In genomic region chr10:43339136-43339535, GRCh38 we compare ENCODE assay signal across 20 cellular contexts. TPM values are rescaled to one million over a fixed set of nuclear protein-coding genes. Genes with fewer than 3 reads are reported as not detected.
DNase-seq lines count a peak whose midpoint lies in the region; ATAC-seq and TF ChIP-seq lines count a peak whose summit lies in the region.
"Had no signal": no experiment of that assay in that cellular context is flagged by ENCODE, and none has a peak within 500 bp of the region (broad histone marks: within the 10 kb centered on the region; RNA-seq: fewer than 3 reads in every experiment).

No MANE protein-coding gene starts in this region.

- no peak overlapping the region for H3K4me3 Mint-ChIP-seq in CD4-positive, CD25-positive, alpha-beta regulatory T cell

- TF ChIP-seq RAD21 in HCT116 (IDR thresholded peaks at IDR 0.05; ENCODE audit: low read depth), result no peak

- H3K4me1 Mint-ChIP-seq in CD4-positive, CD25-positive, alpha-beta regulatory T cell, result peaks cover 0 to 18% (median 3%) of the 10 kb centered on the region in 4 donors

- H3K79me1 ChIP-seq in neuronal stem cell (ENCODE audit: low read depth, low read length), result no peaks in the 10 kb centered on the region

- H3K27ac ChIP-seq in CD4-positive, CD25-positive, alpha-beta regulatory T cell (ENCODE audit: insufficient read depth, low read length, poor library complexity, severe bottlenecking), result no peak overlapping the region
- no peak overlapping the region for H3K27ac ChIP-seq in HCT116 (ENCODE audit: low read depth, low read length)
- H3K27ac ChIP-seq in fibroblast of lung (ENCODE audit: insufficient read depth, low read length), result no peak overlapping the region
- no peak overlapping the region for H3K27ac ChIP-seq in neuronal stem cell (replicated peaks; ENCODE audit: low read length)
- no peak overlapping the region for H3K27ac ChIP-seq in psoas muscle
- peak overlapping the region in 1 of 59 donors; percentile 10 for H3K27ac ChIP-seq in dorsolateral prefrontal cortex
- H3K27ac ChIP-seq: C4-2B had no signal

- POLR2A ChIA-PET in HCT116 (lab: Charles Lee), result no interaction called here

- H3K18ac ChIP-seq in neuronal stem cell (ENCODE audit: low read length), result peak overlapping the region; percentile 67

- WGBS in neuronal stem cell (ENCODE audit: extremely low coverage in 2 of 2, insufficient read length in 2 of 2, insufficient replicate concordance in 1 of 2), 2 donors, result no CpG with 5 or more reads among the region's 11 CpGs
- WGBS in psoas muscle, 3 donors, result 48 to 52% (median 50%) methylated on average over 11 of the region's 11 CpGs

- H2AK5ac ChIP-seq in neuronal stem cell (ENCODE audit: low read depth, low read length), result peak overlapping the region; percentile 91

- peaks cover 0 to 1% (median 0%) of the 10 kb centered on the region in 7 donors for H3K9me3 Mint-ChIP-seq in CD4-positive, CD25-positive, alpha-beta regulatory T cell

- H3K36me3 ChIP-seq in CD4-positive, CD25-positive, alpha-beta regulatory T cell (ENCODE audit: control insufficient read depth, insufficient read depth, low read length), result no peaks in the 10 kb centered on the region
- H3K36me3 ChIP-seq in HCT116 (ENCODE audit: control insufficient read depth in 1 of 2, insufficient read depth in 2 of 2, low read length in 2 of 2) (no peaks in the 10 kb centered on the region), fibroblast of lung (ENCODE audit: control insufficient read depth, insufficient read depth, low read length) (no peaks in the 10 kb centered on the region), neuronal stem cell (replicated peaks in 1 of 2; ENCODE audit: control insufficient read depth in 2 of 2, insufficient read depth in 2 of 2, low read length in 2 of 2) (no peaks in the 10 kb centered on the region), psoas muscle (ENCODE audit: insufficient read depth in 1 of 2, low read depth in 1 of 2) (no peaks in the 10 kb centered on the region)

- H2AFZ ChIP-seq in HCT116 (ENCODE audit: low read depth, low read length, poor library complexity, severe bottlenecking) (no peak overlapping the region), fibroblast of lung (ENCODE audit: low read length) (peak overlapping the region; percentile 26), neuronal stem cell (ENCODE audit: low read length) (no peak overlapping the region)

- H2BK120ac ChIP-seq in neuronal stem cell (ENCODE audit: low read depth, low read length), result no peak overlapping the region

- RAD21 ChIA-PET in HCT116 (lab: Charles Lee; ENCODE audit: low non-redundant PET in 1 of 2, low total read pairs in 2 of 2, uncharacterized antibody in 2 of 2, unreplicated experiment in 2 of 2), result no interaction called here

- peak overlapping the region; percentile 41 for H3K14ac ChIP-seq in neuronal stem cell (ENCODE audit: low read length)

- no peaks in the 10 kb centered on the region for H3K9me2 ChIP-seq in HCT116 (ENCODE audit: insufficient read depth)

- no peaks in the 10 kb centered on the region for H4K20me1 ChIP-seq in HCT116 (ENCODE audit: insufficient read depth)
- no peaks in the 10 kb centered on the region for H4K20me1 ChIP-seq in fibroblast of lung (ENCODE audit: control insufficient read depth, extremely low read depth, insufficient read depth, low read length)

- H3K9ac ChIP-seq in HCT116 (ENCODE audit: low read length), result no peak overlapping the region
- no peak overlapping the region for H3K9ac ChIP-seq in fibroblast of lung (ENCODE audit: insufficient read depth, low read length)
- no peak overlapping the region for H3K9ac ChIP-seq in neuronal stem cell (ENCODE audit: low read depth, low read length, poor library complexity)

- intact Hi-C loops in HCT116 (cut with micrococcal nuclease) (no loop called here), psoas muscle (cut with DNase I) (loop anchor here in 1 of 2 donors (10.0 kb wide), 1 partner anchor 374 kb away; no protein-coding TSS in a partner anchor), dorsolateral prefrontal cortex (cut with DNase I) (no loop called here)

- no peaks in the 10 kb centered on the region for H3K27me3 Mint-ChIP-seq in CD4-positive, CD25-positive, alpha-beta regulatory T cell

- no TSS peak for BruUV-seq in HCT116 (replicated peaks; lab: Mats Ljungman, UMichigan)

- no peak for ATAC-seq in CD4-positive, CD25-positive, alpha-beta regulatory T cell (ENCODE audit: low read depth in 2 of 2)
- ATAC-seq in HCT116 (no peak), psoas muscle (no peak)

- H2BK12ac ChIP-seq in neuronal stem cell (ENCODE audit: low read length), result no peak overlapping the region

- H3K4me3 ChIP-seq in CD4-positive, CD25-positive, alpha-beta regulatory T cell (ENCODE audit: low read depth, low read length), result no peak overlapping the region
- H3K4me3 ChIP-seq in HCT116 (replicated peaks in 1 of 2; ENCODE audit: low read depth in 1 of 2, low read length in 2 of 2), result no peak overlapping the region
- no peak overlapping the region for H3K4me3 ChIP-seq in fibroblast of lung (replicated peaks in 1 of 4; ENCODE audit: control extremely low read depth in 1 of 4, insufficient read depth in 1 of 4, low read depth in 3 of 4, low read length in 4 of 4)
- no peak overlapping the region for H3K4me3 ChIP-seq in neuronal stem cell (ENCODE audit: low read length in 2 of 2)
- no peak overlapping the region for H3K4me3 ChIP-seq in psoas muscle
- H3K4me3 ChIP-seq in dorsolateral prefrontal cortex, result no peak overlapping the region

- DNase-seq in CD4-positive, CD25-positive, alpha-beta regulatory T cell, result no peak
- DNase-seq in HCT116 (ENCODE audit: low read depth, low spot score) (no peak), fibroblast of lung (ENCODE audit: low read depth in 2 of 2) (no peak), neuronal stem cell (ENCODE audit: low spot score) (no peak), psoas muscle (no peak), NCI-H82 (lab: John Stamatoyannopoulos, UW) (no peak), dorsolateral prefrontal cortex (no peak)
- DNase-seq: ACHN, DMS 273 treated with DMSO at 0.1 percent for 48 hours, DND-41, HCEC 1CT, KG1, MV-4-11, NCI-H1417, NCI-H187 treated with DMSO at 0.1 percent for 48 hours, NCI-H2227 treated with DMSO at 0.1 percent for 48 hours, NCI-H510A treated with DMSO at 0.1 percent for 48 hours, NCI-H774 had no signal

- H3K4me2 ChIP-seq in HCT116 (ENCODE audit: low read length), result 0 out of 2 replicates have a peak overlapping the region, but pooled peaks have one; percentile 9
- no peak overlapping the region for H3K4me2 ChIP-seq in fibroblast of lung (ENCODE audit: extremely low read depth, insufficient read depth, low read length)
- H3K4me2 ChIP-seq in neuronal stem cell (ENCODE audit: insufficient read depth, low read length, poor library complexity, severe bottlenecking), result no peak overlapping the region

- H3K79me2 ChIP-seq in HCT116 (ENCODE audit: insufficient read depth, low read length), result no peaks in the 10 kb centered on the region
- H3K79me2 ChIP-seq in fibroblast of lung (ENCODE audit: control insufficient read depth, insufficient read depth, low read length), result no peaks in the 10 kb centered on the region

- H3K23ac ChIP-seq in neuronal stem cell (ENCODE audit: low read depth, low read length, poor library complexity), result peak overlapping the region; percentile 52

- no peaks in the 10 kb centered on the region for H3K9me3 ChIP-seq in CD4-positive, CD25-positive, alpha-beta regulatory T cell (ENCODE audit: control insufficient read depth in 2 of 2, low read length in 2 of 2)
- no peaks in the 10 kb centered on the region for H3K9me3 ChIP-seq in HCT116 (ENCODE audit: control insufficient read depth in 1 of 2, insufficient read depth in 1 of 2, low read depth in 1 of 2, low read length in 2 of 2)
- no peaks in the 10 kb centered on the region for H3K9me3 ChIP-seq in fibroblast of lung (ENCODE audit: control insufficient read depth, insufficient read depth, low read depth, low read length)
- H3K9me3 ChIP-seq in neuronal stem cell (replicated peaks in 1 of 2; ENCODE audit: control insufficient read depth in 2 of 2, insufficient read depth in 1 of 2, low read depth in 1 of 2, low read length in 2 of 2), result no peaks in the 10 kb centered on the region
- no peaks in the 10 kb centered on the region for H3K9me3 ChIP-seq in psoas muscle

- TF ChIP-seq CTCF in HCT116 (IDR thresholded peaks at IDR 0.05 in 2 of 3, conservative IDR thresholded peaks at IDR 0.05 in 1 of 3; ENCODE audit: borderline replicate concordance in 1 of 3, insufficient read depth in 1 of 3, low read depth in 2 of 3, low read length in 2 of 3), result no peak
- TF ChIP-seq CTCF in fibroblast of lung (conservative IDR thresholded peaks at IDR 0.05 in 1 of 2, IDR thresholded peaks at IDR 0.05 in 1 of 2; ENCODE audit: low read depth in 1 of 2, low read length in 2 of 2), result no peak
- no peak for TF ChIP-seq CTCF in psoas muscle (IDR thresholded peaks at IDR 0.05)
- no peak for TF ChIP-seq CTCF in dorsolateral prefrontal cortex (IDR thresholded peaks at IDR 0.05 in 54 of 56, conservative IDR thresholded peaks at IDR 0.05 in 2 of 56; ENCODE audit: low read depth in 1 of 56, partially characterized antibody in 56 of 56)

- H3K36me3 Mint-ChIP-seq in CD4-positive, CD25-positive, alpha-beta regulatory T cell, result no peaks in the 10 kb centered on the region

- H3K27me3 ChIP-seq in CD4-positive, CD25-positive, alpha-beta regulatory T cell (ENCODE audit: control insufficient read depth, insufficient read depth, low read length), result no peaks in the 10 kb centered on the region
- H3K27me3 ChIP-seq in HCT116 (ENCODE audit: insufficient read depth, low read length), result no peaks in the 10 kb centered on the region
- no peaks in the 10 kb centered on the region for H3K27me3 ChIP-seq in fibroblast of lung (ENCODE audit: control insufficient read depth, insufficient read depth, low read length)
- peaks cover 0 to 20% (median 0%) of the 10 kb centered on the region in 3 experiments for H3K27me3 ChIP-seq in neuronal stem cell (ENCODE audit: control insufficient read depth in 3 of 3, insufficient read depth in 3 of 3, low read depth in 1 of 3, low read length in 3 of 3)
- peaks cover 0 to 19% (median 4%) of the 10 kb centered on the region in 3 donors for H3K27me3 ChIP-seq in psoas muscle (ENCODE audit: insufficient read depth in 3 of 3, low read length in 2 of 3)
- H3K27me3 ChIP-seq in dorsolateral prefrontal cortex, result no peaks in the 10 kb centered on the region

- peak overlapping the region in 2 of 3 donors; percentile 28 to 45 for H3K27ac Mint-ChIP-seq in CD4-positive, CD25-positive, alpha-beta regulatory T cell

- TF ChIP-seq POLR2A in HCT116 (IDR thresholded peaks at IDR 0.05; ENCODE audit: borderline replicate concordance, extremely low read depth, insufficient read depth, insufficient read length), result no peak

- no peaks in the 10 kb centered on the region for H3K4me1 ChIP-seq in CD4-positive, CD25-positive, alpha-beta regulatory T cell (ENCODE audit: control insufficient read depth, insufficient read depth, low read length, poor library complexity, severe bottlenecking)
- H3K4me1 ChIP-seq in HCT116 (ENCODE audit: control insufficient read depth in 1 of 2, insufficient read depth in 2 of 2, low read length in 2 of 2) (peaks cover 13 to 36% of the 10 kb centered on the region in 2 experiments), fibroblast of lung (ENCODE audit: control insufficient read depth, extremely low read depth, insufficient read depth, low read length) (no peaks in the 10 kb centered on the region), neuronal stem cell (ENCODE audit: control insufficient read depth in 2 of 2, insufficient read depth in 1 of 2, low read depth in 1 of 2, low read length in 2 of 2) (peaks cover 0 to 11% of the 10 kb centered on the region in 2 donors), psoas muscle (no peaks in the 10 kb centered on the region)

- H2BK5ac ChIP-seq in neuronal stem cell (ENCODE audit: low read length), result peak overlapping the region; percentile 2

- H2BK15ac ChIP-seq in neuronal stem cell (ENCODE audit: low read length), result peak overlapping the region; percentile 13

- H4K8ac ChIP-seq in neuronal stem cell (ENCODE audit: low read depth, low read length), result no peak overlapping the region

- CTCF ChIA-PET in HCT116 (lab: Charles Lee), result interaction anchor here (0.9 kb wide), 1 partner anchor 9 kb away, joined by 3 read pairs; no protein-coding TSS in a partner anchor

- no peak overlapping the region for H3K4ac ChIP-seq in neuronal stem cell (ENCODE audit: low read length)

- H4K91ac ChIP-seq in neuronal stem cell (ENCODE audit: low read depth, low read length, poor library complexity), result no peak overlapping the region

RNA-seq across cellular contexts. Expression of gene FXYD4, which starts 32.3 kb away (rescaled TPM):
- total RNA-seq in CD4-positive, CD25-positive, alpha-beta regulatory T cell, result not detected
- polyA plus RNA-seq in CD4-positive, CD25-positive, alpha-beta regulatory T cell, result not detected
- total RNA-seq in HCT116 (2021; ENCODE audit: unreplicated experiment), result 0.71 TPM
- polyA plus RNA-seq in HCT116 (2012), result 2.2 and 3.4 TPM in 2 replicates
- total RNA-seq in fibroblast of lung, result not detected in 2 replicates
- not detected in 2 replicates for polyA plus RNA-seq in fibroblast of lung
- not detected in 2 replicates for polyA plus RNA-seq in fibroblast of lung (2012)
- polyA minus RNA-seq in fibroblast of lung (ENCODE audit: low replicate concordance), result not detected in 2 replicates
- not detected for polyA plus RNA-seq in neuronal stem cell (2013, experiment 1 of 2)
- polyA plus RNA-seq in neuronal stem cell (2013, experiment 2 of 2), result not detected
- 1 to 10 TPM in 1 of 4 donors, not detected in 3; 3.0 TPM for total RNA-seq in psoas muscle
- polyA plus RNA-seq in psoas muscle, result under 1 TPM in 2 of 3 donors, not detected in 1; 0.18 to 0.74 TPM
- total RNA-seq in dorsolateral prefrontal cortex, result 10 to 100 TPM in 1 of 120 experiments, 1 to 10 TPM in 56, under 1 TPM in 3, not detected in 60; 0.84 to 12.4 (median 2.4) TPM
- total RNA-seq: G401 had no signal
